Comparison of ENCODE assay signal across 18 cellular contexts in the genomic region with DNA sequence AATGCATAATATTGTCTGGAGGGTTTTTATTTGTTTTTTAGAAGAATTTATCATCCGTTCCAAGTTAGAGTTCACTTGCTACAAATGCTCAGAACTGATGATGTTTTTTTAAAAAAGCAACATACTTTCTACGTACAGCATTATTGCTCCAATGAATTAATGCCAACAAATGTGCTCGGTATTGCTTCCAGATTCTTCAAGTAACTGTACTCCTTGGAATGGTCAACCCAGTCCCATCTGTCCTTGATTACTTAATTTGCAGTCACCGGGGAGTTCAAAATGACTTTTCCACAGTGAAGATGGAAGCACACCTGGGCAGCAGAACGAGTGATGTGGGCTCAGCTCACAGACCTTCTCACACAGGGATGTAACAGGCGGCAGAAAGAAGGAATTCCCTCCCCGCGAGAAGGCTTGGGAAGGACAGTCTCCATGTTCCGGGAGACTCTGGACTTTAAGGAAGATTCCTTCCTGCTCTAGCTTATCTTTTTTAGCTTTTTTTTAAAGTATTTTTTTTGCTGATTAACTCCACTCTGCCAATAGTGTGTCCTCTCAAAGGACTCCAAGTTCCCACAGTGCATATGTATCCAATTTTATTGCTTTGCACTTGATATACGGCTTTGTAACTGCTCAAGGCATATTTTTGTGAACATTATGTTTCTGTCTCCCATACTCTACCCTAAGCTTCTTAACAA.
DNase-seq lines count a peak whose midpoint lies in the region; ATAC-seq and TF ChIP-seq lines count a peak whose summit lies in the region.
"Had no signal": no experiment of that assay in that cellular context is flagged by ENCODE, and none has a peak within 500 bp of the region (broad histone marks: within the 10 kb centered on the region; RNA-seq: fewer than 3 reads in every experiment).

No MANE protein-coding gene starts in this region.

- DNase-seq in AG10803 (ENCODE audit: low read depth) (peak; percentile 94), HFFc6 (peak; percentile 57), epithelial cell of proximal tubule (ENCODE audit: low read depth) (no peak), osteocyte (ENCODE audit: extremely low spot score, unreplicated experiment) (no peak), progenitor cell of endocrine pancreas (ENCODE audit: low spot score, unreplicated experiment) (no peak), NCI-H226 (no peak), GOT3 (lab: John Stamatoyannopoulos, UW) (no peak)
- DNase-seq: activated CD8-positive, alpha-beta memory T cell treated with anti-CD3 and anti-CD28 coated beads, Interleukin-2, amount 50 U/mL, for 4 hours; dorsolateral prefrontal cortex; GDM1; heart left ventricle; NCI-H1417; NCI-H82; SHP77 treated with DMSO at 0.1 percent for 48 hours; stimulated activated CD4-positive, alpha-beta T cell treated with anti-CD3 and anti-CD28 coated beads, Interleukin-4, amount 100 ng/mL, for 1 hour; stimulated activated naive B cell treated with anti-CD40 and anti-IgM and Interleukin-4, amounts not matched to agents 10 μg/mL and 1 μg/mL and 100 μg/mL, for 72 hours had no signal

- H3K4me1 Mint-ChIP-seq in HFFc6 (ENCODE audit: low read depth) (peaks cover 82% of the 10 kb centered on the region), osteocyte (ENCODE audit: unreplicated experiment) (peaks cover 72% of the 10 kb centered on the region), progenitor cell of endocrine pancreas (ENCODE audit: low read depth) (peaks cover 5% of the 10 kb centered on the region)
- H3K4me1 Mint-ChIP-seq: memory B cell; stimulated activated naive B cell treated with anti-CD40 and anti-IgM and Interleukin-4, amounts not matched to agents 10 μg/mL and 1 μg/mL and 100 μg/mL, for 72 hours had no signal

- peaks cover 4% of the 10 kb centered on the region for H3K27me3 Mint-ChIP-seq in HFFc6 (ENCODE audit: insufficient read depth)
- H3K27me3 Mint-ChIP-seq in osteocyte (ENCODE audit: unreplicated experiment) = no peaks in the 10 kb centered on the region
- no peaks in the 10 kb centered on the region for H3K27me3 Mint-ChIP-seq in progenitor cell of endocrine pancreas

- H3K27ac Mint-ChIP-seq in HFFc6 (peak overlapping the region; percentile 96), osteocyte (ENCODE audit: unreplicated experiment) (peak overlapping the region; percentile 97), progenitor cell of endocrine pancreas (no peak overlapping the region)
- H3K27ac Mint-ChIP-seq: memory B cell; stimulated activated naive B cell treated with anti-CD40 and anti-IgM and Interleukin-4, amounts not matched to agents 10 μg/mL and 1 μg/mL and 100 μg/mL, for 72 hours had no signal

- H3K9me3 Mint-ChIP-seq in HFFc6 = no peaks in the 10 kb centered on the region
- no peaks in the 10 kb centered on the region for H3K9me3 Mint-ChIP-seq in osteocyte (ENCODE audit: unreplicated experiment)
- H3K9me3 Mint-ChIP-seq in progenitor cell of endocrine pancreas (ENCODE audit: low read depth) = no peaks in the 10 kb centered on the region
- H3K9me3 Mint-ChIP-seq: memory B cell; stimulated activated naive B cell treated with anti-CD40 and anti-IgM and Interleukin-4, amounts not matched to agents 10 μg/mL and 1 μg/mL and 100 μg/mL, for 72 hours had no signal

- H3K4me3 Mint-ChIP-seq in HFFc6 (peak overlapping the region; percentile 86), osteocyte (ENCODE audit: unreplicated experiment) (peak overlapping the region; percentile 63), progenitor cell of endocrine pancreas (ENCODE audit: low read depth) (no peak overlapping the region)
- H3K4me3 Mint-ChIP-seq: memory B cell; stimulated activated naive B cell treated with anti-CD40 and anti-IgM and Interleukin-4, amounts not matched to agents 10 μg/mL and 1 μg/mL and 100 μg/mL, for 72 hours had no signal

- ATAC-seq in GM19328 (IDR thresholded peaks at IDR 0.05; ENCODE audit: unreplicated experiment) = no peak
- ATAC-seq: stimulated activated naive B cell treated with anti-CD40 and anti-IgM and Interleukin-4, amounts not matched to agents 10 μg/mL and 1 μg/mL and 100 μg/mL, for 72 hours had no signal

- TF ChIP-seq CTCF in AG10803 (conservative IDR thresholded peaks at IDR 0.05; ENCODE audit: low read length) (no peak), HFFc6 (IDR thresholded peaks at IDR 0.05) (no peak), epithelial cell of proximal tubule (conservative IDR thresholded peaks at IDR 0.05; ENCODE audit: low read depth, low read length) (no peak), osteocyte (IDR thresholded peaks at IDR 0.05) (no peak), progenitor cell of endocrine pancreas (IDR thresholded peaks at IDR 0.05; ENCODE audit: unreplicated experiment) (no peak)

- peaks cover 33% of the 10 kb centered on the region for H3K36me3 Mint-ChIP-seq in HFFc6 (ENCODE audit: low read depth)
- H3K36me3 Mint-ChIP-seq in osteocyte (ENCODE audit: unreplicated experiment) = peaks cover 6% of the 10 kb centered on the region
- H3K36me3 Mint-ChIP-seq in progenitor cell of endocrine pancreas (ENCODE audit: insufficient read depth) = peaks cover 7% of the 10 kb centered on the region
- H3K36me3 Mint-ChIP-seq: memory B cell; stimulated activated naive B cell treated with anti-CD40 and anti-IgM and Interleukin-4, amounts not matched to agents 10 μg/mL and 1 μg/mL and 100 μg/mL, for 72 hours had no signal

- H3K4me3 ChIP-seq in AG10803 (ENCODE audit: low read length) (peak overlapping the region; percentile 44), epithelial cell of proximal tubule (ENCODE audit: low read depth, low read length) (peak overlapping the region; percentile 1)
- H3K4me3 ChIP-seq: dorsolateral prefrontal cortex had no signal

Comparison
In these comparisons a context has a peak if more than half of its experiments do, and no peak if none do; other contexts are left out.
1. DNase-seq: peak in AG10803 (single experiment) and HFFc6 (single experiment); none in epithelial cell of proximal tubule (single experiment), osteocyte (single experiment), progenitor cell of endocrine pancreas (single experiment), NCI-H226 (single experiment) and GOT3 (single experiment).